22 cellular contexts compared by ENCODE assay signal in genomic region chr4:4720671-4721070, GRCh38.
DNase-seq lines count a peak whose midpoint lies in the region; ATAC-seq lines count a peak whose summit lies in the region.
"Had no signal": no experiment of that assay in that cellular context is flagged by ENCODE, and none has a peak within 500 bp of the region (broad histone marks: within the 10 kb centered on the region; RNA-seq: fewer than 3 reads in every experiment).

No MANE protein-coding gene starts in this region.

- no peak overlapping the region for H3K27ac ChIP-seq in neuronal stem cell (replicated peaks; ENCODE audit: low read length)
- H3K27ac ChIP-seq: hepatocyte, transverse colon had no signal

- no peaks in the 10 kb centered on the region for H3K27me3 ChIP-seq in neuronal stem cell (ENCODE audit: control insufficient read depth in 3 of 3, insufficient read depth in 3 of 3, low read depth in 1 of 3, low read length in 3 of 3)
- H3K27me3 ChIP-seq: hepatocyte, transverse colon had no signal

- no peak overlapping the region for H2AFZ ChIP-seq in neuronal stem cell (ENCODE audit: low read length)
- H2AFZ ChIP-seq: hepatocyte had no signal

- intact Hi-C loops in cardiac septum (cut with DNase I), result no loop called here

- H3K14ac ChIP-seq in neuronal stem cell (ENCODE audit: low read length), result no peak overlapping the region

- ATAC-seq in GM21390 (IDR thresholded peaks at IDR 0.05; ENCODE audit: unreplicated experiment) (no peak), GM18873 (IDR thresholded peaks at IDR 0.05; ENCODE audit: low FRiP score, unreplicated experiment) (no peak)
- ATAC-seq: activated naive CD8-positive, alpha-beta T cell treated with anti-CD3 and anti-CD28 coated beads, Interleukin-2, amount 50 U/mL, for 24 hours; left colon had no signal

- H3K9ac ChIP-seq in neuronal stem cell (ENCODE audit: low read depth, low read length, poor library complexity), result no peak overlapping the region

- peaks cover 0 to 3% of the 10 kb centered on the region in 2 donors for H3K4me1 ChIP-seq in neuronal stem cell (ENCODE audit: control insufficient read depth in 2 of 2, insufficient read depth in 1 of 2, low read depth in 1 of 2, low read length in 2 of 2)
- H3K4me1 ChIP-seq: transverse colon had no signal

- peaks cover 5 to 11% of the 10 kb centered on the region in 2 donors for H3K9me3 ChIP-seq in neuronal stem cell (replicated peaks in 1 of 2; ENCODE audit: control insufficient read depth in 2 of 2, insufficient read depth in 1 of 2, low read depth in 1 of 2, low read length in 2 of 2)

- H4K91ac ChIP-seq in neuronal stem cell (ENCODE audit: low read depth, low read length, poor library complexity), result no peak overlapping the region

- no peak overlapping the region for H3K4me2 ChIP-seq in neuronal stem cell (ENCODE audit: insufficient read depth, low read length, poor library complexity, severe bottlenecking)
- H3K4me2 ChIP-seq: hepatocyte had no signal

- no peak overlapping the region for H2AK5ac ChIP-seq in neuronal stem cell (ENCODE audit: low read depth, low read length)

- H2BK120ac ChIP-seq in neuronal stem cell (ENCODE audit: low read depth, low read length), result no peak overlapping the region

- no peak overlapping the region for H3K23ac ChIP-seq in neuronal stem cell (ENCODE audit: low read depth, low read length, poor library complexity)

- H4K8ac ChIP-seq in neuronal stem cell (ENCODE audit: low read depth, low read length), result peak overlapping the region; percentile 56

- no peak overlapping the region for H3K4ac ChIP-seq in neuronal stem cell (ENCODE audit: low read length)

- WGBS in neuronal stem cell (ENCODE audit: extremely low coverage in 2 of 2, insufficient read length in 2 of 2, insufficient replicate concordance in 1 of 2), 2 donors, result no CpG with 5 or more reads among the region's 6 CpGs

- DNase-seq in NCI-H1105 treated with DMSO at 0.1 percent for 48 hours (lab: John Stamatoyannopoulos, UW) (peak; percentile 31), NCI-H1105 (lab: John Stamatoyannopoulos, UW) (no peak), NCI-H2171 (lab: John Stamatoyannopoulos, UW) (peak; percentile 80), NCI-H748 treated with DMSO at 0.1 percent for 48 hours (lab: John Stamatoyannopoulos, UW) (peak; percentile 30), neuronal stem cell (ENCODE audit: low spot score) (no peak), cardiac septum (ENCODE audit: low spot score) (no peak)
- DNase-seq: activated CD4-positive, alpha-beta T cell treated with anti-CD3 and anti-CD28 coated beads for 4 hours; activated naive CD8-positive, alpha-beta T cell treated with anti-CD3 and anti-CD28 coated beads, Interleukin-2, amount 50 U/mL, for 24 hours; activated T-cell treated with anti-CD3 and anti-CD28 coated beads, Interleukin-2, amount 50 U/mL, for 24 hours; CD4-positive, alpha-beta T cell; dermis blood vessel endothelial cell; KG1; left colon; mammary epithelial cell; MM.1S; NCI-H1694 treated with DMSO at 0.1 percent for 48 hours; stimulated activated CD4-positive, alpha-beta T cell treated with anti-CD3 and anti-CD28 coated beads, Interleukin-2, amount 100 ng/mL, for 24 hours; T-helper 2 cell; transverse colon had no signal

- no peak overlapping the region for H2BK15ac ChIP-seq in neuronal stem cell (ENCODE audit: low read length)

- H3K79me1 ChIP-seq in neuronal stem cell (ENCODE audit: low read depth, low read length), result no peaks in the 10 kb centered on the region

- no peaks in the 10 kb centered on the region for H3K36me3 ChIP-seq in neuronal stem cell (replicated peaks in 1 of 2; ENCODE audit: control insufficient read depth in 2 of 2, insufficient read depth in 2 of 2, low read length in 2 of 2)
- H3K36me3 ChIP-seq: transverse colon had no signal

- no peak overlapping the region for H3K18ac ChIP-seq in neuronal stem cell (ENCODE audit: low read length)

- H2BK12ac ChIP-seq in neuronal stem cell (ENCODE audit: low read length), result no peak overlapping the region

- no peak overlapping the region for H2BK5ac ChIP-seq in neuronal stem cell (ENCODE audit: low read length)

- no peak overlapping the region for H3K4me3 ChIP-seq in neuronal stem cell (ENCODE audit: low read length in 2 of 2)
- H3K4me3 ChIP-seq: hepatocyte, transverse colon had no signal

Comparison
In these comparisons a context has a peak if more than half of its experiments do, and no peak if none do; other contexts are left out.
1. DNase-seq: peak in NCI-H1105 treated with DMSO at 0.1 percent for 48 hours (single experiment), NCI-H2171 (single experiment) and NCI-H748 treated with DMSO at 0.1 percent for 48 hours (single experiment); none in NCI-H1105 (single experiment), neuronal stem cell (single experiment) and cardiac septum (single experiment).